Comparison of ENCODE assay signal across 9 cellular contexts in the genomic region with DNA sequence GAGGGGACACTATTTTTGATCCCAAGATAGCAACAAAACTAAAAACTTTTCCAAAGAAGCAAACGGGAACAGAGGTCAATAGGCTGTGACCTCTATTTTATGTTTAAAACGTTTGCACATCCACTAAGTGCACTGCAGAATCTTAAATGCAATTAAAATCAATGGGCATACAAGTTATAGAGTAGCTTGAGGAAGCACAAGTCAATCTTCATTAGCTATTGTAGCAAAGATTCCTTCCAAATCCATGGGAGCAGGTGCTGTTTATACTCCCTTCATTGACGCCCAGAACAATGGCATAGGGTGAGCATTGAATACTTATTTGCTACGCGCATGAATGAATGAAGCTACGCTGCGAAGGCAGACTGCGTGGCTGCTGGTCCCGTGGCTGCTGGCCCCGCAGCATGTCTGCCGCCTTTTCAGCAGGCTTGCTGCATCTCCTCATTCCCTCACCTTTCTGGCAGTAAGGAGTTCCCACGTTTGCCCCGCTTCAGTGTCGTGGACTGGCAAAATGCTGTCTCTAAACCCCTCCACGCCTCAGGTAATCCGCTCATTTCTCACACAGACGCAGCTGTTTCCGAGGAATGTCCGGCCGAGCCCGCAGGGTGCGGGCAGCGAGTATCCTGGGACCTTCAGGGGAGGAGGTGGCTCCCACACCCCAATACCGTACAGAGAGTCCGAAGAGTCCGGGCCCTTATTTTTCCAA. TPM values are rescaled to one million over a fixed set of nuclear protein-coding genes. Genes with fewer than 3 reads are reported as not detected.
DNase-seq lines count a peak whose midpoint lies in the region; ATAC-seq and TF ChIP-seq lines count a peak whose summit lies in the region.
"Had no signal": no experiment of that assay in that cellular context is flagged by ENCODE, and none has a peak within 500 bp of the region (broad histone marks: within the 10 kb centered on the region; RNA-seq: fewer than 3 reads in every experiment).

No MANE protein-coding gene starts in this region.

- H3K4me3 ChIP-seq in esophagus squamous epithelium, result peak overlapping the region in 3 of 4 donors; percentile 29 to 60 (median 41)
- H3K4me3 ChIP-seq in parathyroid adenoma (ENCODE audit: low read depth, low read length), result peak overlapping the region; percentile 11
- peak overlapping the region in 2 of 4 donors; percentile 37 to 50 for H3K4me3 ChIP-seq in tibial nerve

- no peak for TF ChIP-seq CTCF in esophagus squamous epithelium (IDR thresholded peaks at IDR 0.05)
- no peak for TF ChIP-seq CTCF in parathyroid adenoma (IDR thresholded peaks at IDR 0.05)
- no peak for TF ChIP-seq CTCF in tibial nerve (IDR thresholded peaks at IDR 0.05)

- 8 to 40% methylated on average over 7 to 16 of the region's 26 CpGs for WGBS in esophagus squamous epithelium, 2 donors
- 10 to 13% methylated on average over 26 of the region's 26 CpGs for WGBS in tibial nerve, 2 donors

- H3K9ac ChIP-seq in parathyroid adenoma, result no peak overlapping the region

- ATAC-seq in GM19452 (IDR thresholded peaks at IDR 0.05; ENCODE audit: unreplicated experiment), result no peak

- H3K4me2 ChIP-seq in parathyroid adenoma (ENCODE audit: low read length), result peak overlapping the region; percentile 25

- TF ChIP-seq EP300 in tibial nerve (IDR thresholded peaks at IDR 0.05), result no peak

- H3K79me2 ChIP-seq in parathyroid adenoma, result no peaks in the 10 kb centered on the region

- intact Hi-C loops in esophagus squamous epithelium (cut with DNase I), result no loop called here

- H3K4me1 ChIP-seq in esophagus squamous epithelium (peaks cover 5 to 19% (median 8%) of the 10 kb centered on the region in 3 donors), parathyroid adenoma (no peaks in the 10 kb centered on the region), tibial nerve (peaks cover 0 to 20% (median 3%) of the 10 kb centered on the region in 4 donors)

- peak; percentile 57 for DNase-seq in DMS153 (lab: John Stamatoyannopoulos, UW)
- peak; percentile 48 for DNase-seq in NCI-H345 (lab: John Stamatoyannopoulos, UW)
- no peak for DNase-seq in esophagus squamous epithelium (lab: John Stamatoyannopoulos, UW)
- DNase-seq in tibial nerve (ENCODE audit: low spot score in 2 of 2), result no peak
- no peak for DNase-seq in NCI-H2171 (lab: John Stamatoyannopoulos, UW)
- no peak for DNase-seq in erythroblast (lab: John Stamatoyannopoulos, UW)

- H3K27me3 ChIP-seq in esophagus squamous epithelium, result peaks cover 0 to 53% (median 4%) of the 10 kb centered on the region in 4 donors
- no peaks in the 10 kb centered on the region for H3K27me3 ChIP-seq in parathyroid adenoma (ENCODE audit: control insufficient read depth, insufficient read depth, low read length)
- H3K27me3 ChIP-seq in tibial nerve, result peaks cover 0 to 36% of the 10 kb centered on the region in 2 donors

- H3K9me3 ChIP-seq in esophagus squamous epithelium, result no peaks in the 10 kb centered on the region
- no peaks in the 10 kb centered on the region for H3K9me3 ChIP-seq in parathyroid adenoma (ENCODE audit: control insufficient read depth, low read length)
- H3K9me3 ChIP-seq in tibial nerve, result peaks cover 0 to 3% (median 0%) of the 10 kb centered on the region in 4 donors

- TF ChIP-seq POLR2A in esophagus squamous epithelium (IDR thresholded peaks at IDR 0.05) (no peak), tibial nerve (IDR thresholded peaks at IDR 0.05) (no peak), erythroblast (IDR thresholded peaks at IDR 0.05; ENCODE audit: low read length) (no peak)

- H3K36me3 ChIP-seq in esophagus squamous epithelium, result no peaks in the 10 kb centered on the region
- no peaks in the 10 kb centered on the region for H3K36me3 ChIP-seq in parathyroid adenoma (ENCODE audit: control insufficient read depth, insufficient read depth, low read length)
- no peaks in the 10 kb centered on the region for H3K36me3 ChIP-seq in tibial nerve

- peak overlapping the region; percentile 73 for H2AFZ ChIP-seq in parathyroid adenoma

- H3K27ac ChIP-seq in esophagus squamous epithelium (no peak overlapping the region), parathyroid adenoma (no peak overlapping the region), tibial nerve (no peak overlapping the region)

RNA-seq across cellular contexts. Expression of a gene that starts 0.8 kb away (rescaled TPM):
- total RNA-seq in esophagus squamous epithelium (under 1 TPM in 1 of 4 donors, not detected in 3; 0.19 TPM), tibial nerve (under 1 TPM in 1 of 4 donors, not detected in 3; 0.20 TPM)
- total RNA-seq: HT1080 had no signal

Comparison
In these comparisons a context has a peak if more than half of its experiments do, and no peak if none do; other contexts are left out.
1. DNase-seq: peak in DMS153 (single experiment) and NCI-H345 (single experiment); none in esophagus squamous epithelium (single experiment), tibial nerve (0 of 2), NCI-H2171 (single experiment) and erythroblast (0 of 2).